ENCODE assay signal across 25 cellular contexts in genomic region chr4:186691396-186691795, GRCh38. TPM values are rescaled to one million over a fixed set of nuclear protein-coding genes. Genes with fewer than 3 reads are reported as not detected.
DNase-seq lines count a peak whose midpoint lies in the region; ATAC-seq, FAIRE-seq and TF ChIP-seq lines count a peak whose summit lies in the region.
"Had no signal": no experiment of that assay in that cellular context is flagged by ENCODE, and none has a peak within 500 bp of the region (broad histone marks: within the 10 kb centered on the region; RNA-seq: fewer than 3 reads in every experiment).

No MANE protein-coding gene starts in this region.

- H3K27me3 ChIP-seq in HepG2 (ENCODE audit: control insufficient read depth in 1 of 2, insufficient read depth in 2 of 2, low read length in 2 of 2) = no peaks in the 10 kb centered on the region
- H3K27me3 ChIP-seq in right lobe of liver = no peaks in the 10 kb centered on the region
- H3K27me3 ChIP-seq in K562 (ENCODE audit: control insufficient read depth in 2 of 2, insufficient read depth in 2 of 2, low read length in 2 of 2) = no peaks in the 10 kb centered on the region
- H3K27me3 ChIP-seq in iPS-20b (ENCODE audit: insufficient read depth, low read length) = peaks cover 10% of the 10 kb centered on the region; the same call in 1 of the 2 replicates
- H3K27me3 ChIP-seq: BE2C; BLaER1 treated with 17β-estradiol and CSF1 and Interleukin-3, amounts not matched to agents 10 nM and 100 nM had no signal

- TF ChIP-seq POLR2A in HepG2 (IDR thresholded peaks at IDR 0.05; ENCODE audit: insufficient read depth in 1 of 2, low read depth in 2 of 2, low read length in 2 of 2) (no peak), right lobe of liver (IDR thresholded peaks at IDR 0.05) (no peak), K562 (conservative IDR thresholded peaks at IDR 0.05) (no peak)

- H3K79me2 ChIP-seq in HepG2 (ENCODE audit: insufficient read depth, low read length) (peaks cover 97% of the 10 kb centered on the region), K562 (ENCODE audit: control insufficient read depth, insufficient read depth, low read length) (no peaks in the 10 kb centered on the region)

- CTCF ChIA-PET in HepG2 (lab: Yijun Ruan, JAX; ENCODE audit: low intra/inter-chr PET ratio, low total read pairs) = no interaction called here
- CTCF ChIA-PET in K562 (lab: Yijun Ruan, JAX; ENCODE audit: low intra/inter-chr PET ratio) = no interaction called here

- POLR2A ChIA-PET in HepG2 (lab: Yijun Ruan, JAX) = no interaction called here
- POLR2A ChIA-PET in K562 (lab: Yijun Ruan, JAX) = no interaction called here

- H3K4me3 ChIP-seq in HepG2 (replicated peaks in 1 of 3; ENCODE audit: insufficient read depth in 1 of 3, low read depth in 2 of 3, low read length in 3 of 3) (no peak overlapping the region), right lobe of liver (no peak overlapping the region), K562 (no peak overlapping the region), iPS-20b (ENCODE audit: low read length) (no peak overlapping the region)
- H3K4me3 ChIP-seq: BLaER1 treated with 17β-estradiol and CSF1 and Interleukin-3, amounts not matched to agents 10 nM and 100 nM; GM12878; GM23338 had no signal

- H3K27ac ChIP-seq in HepG2 (ENCODE audit: extremely low read length, insufficient read depth, low read length) (no peak overlapping the region), right lobe of liver (no peak overlapping the region), K562 (ENCODE audit: extremely low read depth, low read depth, low read length) (no peak overlapping the region), iPS-20b (ENCODE audit: low read length) (peak overlapping the region; percentile 13)
- H3K27ac ChIP-seq: 22Rv1; BLaER1 treated with 17β-estradiol and CSF1 and Interleukin-3, amounts not matched to agents 10 nM and 100 nM had no signal

- intact Hi-C loops in HepG2 (cut with micrococcal nuclease; ENCODE audit: unreplicated experiment) = no loop called here
- intact Hi-C loops in right lobe of liver (cut with DNase I) = no loop called here
- intact Hi-C loops in K562 (cut with micrococcal nuclease) = no loop called here

- TF ChIP-seq CTCF in HepG2 (CRISPR knock-in tag; IDR thresholded peaks at IDR 0.05) (no peak), right lobe of liver (IDR thresholded peaks at IDR 0.05) (no peak), K562 (IDR thresholded peaks at IDR 0.05 in 2 of 3, conservative IDR thresholded peaks at IDR 0.05 in 1 of 3; ENCODE audit: insufficient read depth in 2 of 3, low read depth in 1 of 3, low read length in 3 of 3) (no peak)

- no peak for ATAC-seq in HepG2
- ATAC-seq in right lobe of liver = no peak
- no peak for ATAC-seq in K562
- no peak for ATAC-seq in GM19463 (IDR thresholded peaks at IDR 0.05; ENCODE audit: unreplicated experiment)
- no peak for ATAC-seq in HG02852 (IDR thresholded peaks at IDR 0.05; ENCODE audit: unreplicated experiment)
- ATAC-seq: GM12878, GM23338 had no signal

- H3K4me2 ChIP-seq in HepG2 (ENCODE audit: low read depth, low read length) (no peak overlapping the region), K562 (ENCODE audit: insufficient read depth, low read length) (no peak overlapping the region)
- H3K4me2 ChIP-seq: BLaER1 treated with 17β-estradiol and CSF1 and Interleukin-3, amounts not matched to agents 10 nM and 100 nM; GM23338 had no signal

- BruUV-seq in HepG2 (replicated peaks; lab: Mats Ljungman, UMichigan) (no TSS peak), K562 (replicated peaks; lab: Mats Ljungman, UMichigan) (no TSS peak)

- H3K36me3 ChIP-seq in HepG2 (replicated peaks in 1 of 2; ENCODE audit: control insufficient read depth in 1 of 2, insufficient read depth in 2 of 2, low read length in 2 of 2) (peaks cover 3 to 18% of the 10 kb centered on the region in 2 experiments), right lobe of liver (no peaks in the 10 kb centered on the region), K562 (ENCODE audit: control insufficient read depth, insufficient read depth, low read length) (no peaks in the 10 kb centered on the region), iPS-20b (ENCODE audit: insufficient read depth, low read depth, low read length) (peaks cover 16% of the 10 kb centered on the region)
- H3K36me3 ChIP-seq: BE2C had no signal

- H3K9ac ChIP-seq in HepG2 (ENCODE audit: insufficient read depth, low read depth, low read length) (no peak overlapping the region), K562 (ENCODE audit: insufficient read depth in 1 of 2, low read depth in 2 of 2, low read length in 2 of 2) (no peak overlapping the region), iPS-20b (ENCODE audit: low read depth, low read length) (no peak overlapping the region)
- H3K9ac ChIP-seq: BLaER1 treated with 17β-estradiol and CSF1 and Interleukin-3, amounts not matched to agents 10 nM and 100 nM had no signal

- WGBS in HepG2 (ENCODE audit: low lambda C conversion rate) = 97% methylated on average over 5 of the region's 5 CpGs
- 94% methylated on average over 4 of the region's 5 CpGs for WGBS in right lobe of liver (ENCODE audit: insufficient coverage, low coverage, low lambda C conversion rate, missing lambda C conversion rate)
- WGBS in K562 (ENCODE audit: insufficient coverage, low coverage, missing lambda C conversion rate) = 58% methylated on average over 5 of the region's 5 CpGs

- TF ChIP-seq EP300 in HepG2 (IDR thresholded peaks at IDR 0.05; ENCODE audit: low read depth in 2 of 2, low read length in 2 of 2) (no peak), HepG2 (CRISPR knock-in tag; IDR thresholded peaks at IDR 0.05; ENCODE audit: borderline replicate concordance) (no peak), K562 (IDR thresholded peaks at IDR 0.05; ENCODE audit: low read length) (no peak)

- H4K20me1 ChIP-seq in HepG2 (ENCODE audit: insufficient read depth, low read length) (peaks cover 23% of the 10 kb centered on the region; the same call in 1 of the 2 replicates), K562 (replicated peaks; ENCODE audit: control insufficient read depth, insufficient read depth, low read length) (no peaks in the 10 kb centered on the region)

- no peaks in the 10 kb centered on the region for H3K9me1 ChIP-seq in K562 (ENCODE audit: control insufficient read depth, insufficient read depth, low read length)

- H3K9me3 ChIP-seq in HepG2 (ENCODE audit: low read length) = no peaks in the 10 kb centered on the region
- no peaks in the 10 kb centered on the region for H3K9me3 ChIP-seq in right lobe of liver
- no peaks in the 10 kb centered on the region for H3K9me3 ChIP-seq in K562 (replicated peaks; ENCODE audit: control insufficient read depth, insufficient read depth, low read depth, low read length)
- H3K9me3 ChIP-seq in iPS-20b (ENCODE audit: insufficient read depth, low read depth, low read length) = no peaks in the 10 kb centered on the region
- H3K9me3 ChIP-seq: BE2C had no signal

- DNase-seq in HepG2 (ENCODE audit: low spot score) (no peak), right lobe of liver (no peak), K562 (ENCODE audit: extremely low read depth in 1 of 4, low spot score in 3 of 4) (no peak), OCI-M1 (lab: John Stamatoyannopoulos, UW) (no peak), AG08395 (ENCODE audit: low spot score) (no peak)
- DNase-seq: AML-193; BE2C; CD4-positive, alpha-beta T cell; CD8-positive, alpha-beta memory T cell; DMS 273 treated with DMSO at 0.1 percent for 48 hours; DMS79; EL; GDM1; HCEC 1CT had no signal

- H3K4me1 ChIP-seq in HepG2 (ENCODE audit: insufficient read depth, low read length) (peaks cover 71% of the 10 kb centered on the region), right lobe of liver (peaks cover 0 to 7% (median 0%) of the 10 kb centered on the region in 4 donors), K562 (replicated peaks in 1 of 2; ENCODE audit: control insufficient read depth in 2 of 2, insufficient read depth in 2 of 2, low read length in 2 of 2) (peaks cover 4 to 8% of the 10 kb centered on the region in 2 experiments; a peak in 3 of 5 replicates), iPS-20b (ENCODE audit: insufficient read depth, low read length) (peaks cover 41% of the 10 kb centered on the region)
- H3K4me1 ChIP-seq: BE2C had no signal

- H2AFZ ChIP-seq in HepG2 (ENCODE audit: low read length) (no peak overlapping the region), K562 (ENCODE audit: low read depth, low read length) (no peak overlapping the region)
- H2AFZ ChIP-seq: GM23338 had no signal

- in situ Hi-C loops in HepG2 (cut with HindIII; ENCODE audit: extremely low pct_ligation_motif_present, low pct_unique_long_range_greater_than_20kb) (no loop called here), K562 (cut with MboI) (no loop called here)

- TF ChIP-seq RAD21 in HepG2 (CRISPR knock-in tag; IDR thresholded peaks at IDR 0.05) = no peak
- TF ChIP-seq RAD21 in K562 (CRISPR knock-in tag; conservative IDR thresholded peaks at IDR 0.05 in 1 of 2, IDR thresholded peaks at IDR 0.05 in 1 of 2) = no peak

- FAIRE-seq in HepG2 (lab: Jason Lieb, UNC) = no peak
- no peak for FAIRE-seq in K562 (lab: Jason Lieb, UNC)
- FAIRE-seq: D721Med, GM12878, GM19239, H54 had no signal

RNA-seq across cellular contexts. Expression of gene FAT1, which starts 32.3 kb away (rescaled TPM):
- 176 and 185 TPM in 2 replicates for total RNA-seq in HepG2 (2016; rRNA removed; fragmentation: Illumina TruSeq; extraction: Trizol)
- 74.9 and 87.3 TPM in 2 replicates for total RNA-seq in HepG2 (2016; cell fraction: cytosol; rRNA removed; fragmentation: Illumina TruSeq; extraction: Trizol; ENCODE audit: low read depth)
- total RNA-seq in HepG2 (2016; cell fraction: insoluble cytoplasmic fraction; rRNA removed; fragmentation: Illumina TruSeq; extraction: Trizol) = 158 and 182 TPM in 2 replicates
- 361 and 484 TPM in 2 replicates for total RNA-seq in HepG2 (2016; cell fraction: membrane; rRNA removed; fragmentation: Illumina TruSeq; extraction: Trizol)
- total RNA-seq in HepG2 (2016; cell fraction: nucleus; rRNA removed; fragmentation: Illumina TruSeq; extraction: Trizol) = 203 and 219 TPM in 2 replicates
- polyA plus RNA-seq in HepG2 (2011; rRNA removed) = 193 and 216 TPM in 2 replicates
- polyA plus RNA-seq in HepG2 (2011; cell fraction: cytosol; rRNA removed) = 145 and 153 TPM in 2 replicates
- polyA plus RNA-seq in HepG2 (2011; cell fraction: nucleus; rRNA removed) = 169 and 173 TPM in 2 replicates
- 84.5 and 103 TPM in 2 replicates for polyA plus RNA-seq in HepG2 (2012)
- polyA plus RNA-seq in HepG2 (2016; cell fraction: cytosol; fragmentation: Illumina TruSeq; extraction: Trizol; ENCODE audit: low read depth) = 2.5 and 3.2 TPM in 2 replicates
- 34.1 and 47.0 TPM in 2 replicates for polyA plus RNA-seq in HepG2 (2016; cell fraction: insoluble cytoplasmic fraction; fragmentation: Illumina TruSeq; extraction: Trizol; ENCODE audit: low read depth)
- 7.0 and 7.3 TPM in 2 replicates for polyA plus RNA-seq in HepG2 (2016; cell fraction: membrane; fragmentation: Illumina TruSeq; extraction: Trizol; ENCODE audit: low read depth)
- polyA plus RNA-seq in HepG2 (2016; cell fraction: nucleus; fragmentation: Illumina TruSeq; extraction: Trizol; ENCODE audit: insufficient read depth, low read depth) = 164 and 179 TPM in 2 replicates
- 311 and 1,912 TPM in 2 replicates for polyA minus RNA-seq in HepG2 (2011; rRNA and poly(A)+ RNA removed; ENCODE audit: low replicate concordance)
- polyA minus RNA-seq in HepG2 (2011; cell fraction: cytosol; rRNA and poly(A)+ RNA removed) = 510 and 534 TPM in 2 replicates
- 531 and 554 TPM in 2 replicates for polyA minus RNA-seq in HepG2 (2011; cell fraction: nucleus; rRNA and poly(A)+ RNA removed)
- total RNA-seq in right lobe of liver = 100 to 1,000 TPM in 2 of 6 experiments, 10 to 100 TPM in 4; 32.9 to 173 (median 69.7) TPM
- total RNA-seq in K562 (2011; cell fraction: chromatin; rRNA removed; ENCODE audit: low replicate concordance) = 34.3 and 56.3 TPM in 2 replicates
- 21.5 and 28.3 TPM in 2 replicates for total RNA-seq in K562 (2011; cell fraction: nucleolus; rRNA removed)
- 26.8 and 46.9 TPM in 2 replicates for total RNA-seq in K562 (2011; cell fraction: nucleoplasm; rRNA removed)
- total RNA-seq in K562 (2014; rRNA removed) = 22.8 and 23.3 TPM in 2 replicates
- 21.4 and 25.5 TPM in 2 replicates for total RNA-seq in K562 (2014; rRNA removed; fragmentation: Illumina TruSeq; extraction: Trizol)
- total RNA-seq in K562 (2015; rRNA removed; fragmentation: Illumina TruSeq; extraction: Trizol) = 36.0 and 38.4 TPM in 2 replicates
- 30.0 and 31.4 TPM in 2 replicates for total RNA-seq in K562 (2021)
- polyA plus RNA-seq in K562 (2011; rRNA removed) = 12.2 and 13.9 TPM in 2 replicates
- 11.8 and 14.6 TPM in 2 replicates for polyA plus RNA-seq in K562 (2011; cell fraction: cytosol; rRNA removed)
- polyA plus RNA-seq in K562 (2011; cell fraction: nucleus; rRNA removed) = 18.0 and 35.1 TPM in 2 replicates
- polyA plus RNA-seq in K562 (2012) = 14.4 and 20.2 TPM in 2 replicates
- 19.3 and 24.9 TPM in 2 replicates for polyA plus RNA-seq in K562 (2014; fragmentation: Illumina TruSeq; extraction: Trizol)
- 1 to 10 TPM; 6.0 to 8.3 TPM for polyA plus RNA-seq in K562 (2014; fragmentation: Nextera tagmentation; extraction: Ambion mirVana)
- 9.3 and 12.2 TPM in 2 replicates for polyA plus RNA-seq in K562 (2014; rRNA removed)
- 100 and 106 TPM in 2 replicates for polyA minus RNA-seq in K562 (2011; rRNA and poly(A)+ RNA removed)
- polyA minus RNA-seq in K562 (2011; cell fraction: cytosol; rRNA and poly(A)+ RNA removed) = 40.0 and 46.9 TPM in 2 replicates
- polyA minus RNA-seq in K562 (2011; cell fraction: nucleus; rRNA and poly(A)+ RNA removed) = 23.8 and 27.2 TPM in 2 replicates
- total RNA-seq: CD8-positive, alpha-beta memory T cell had no signal
- polyA plus RNA-seq: CD14-positive monocyte; CD8-positive, alpha-beta memory T cell had no signal

Comparison
In these comparisons a context has a peak if more than half of its experiments do, and no peak if none do; other contexts are left out.
1. Of the 241 proteins assayed by ChIP-seq in both HepG2 and K562: peak only in HepG2: none; only in K562: none; in both: ZNF121; in neither: 240.